9 cellular contexts compared by ENCODE assay signal in the genomic region with DNA sequence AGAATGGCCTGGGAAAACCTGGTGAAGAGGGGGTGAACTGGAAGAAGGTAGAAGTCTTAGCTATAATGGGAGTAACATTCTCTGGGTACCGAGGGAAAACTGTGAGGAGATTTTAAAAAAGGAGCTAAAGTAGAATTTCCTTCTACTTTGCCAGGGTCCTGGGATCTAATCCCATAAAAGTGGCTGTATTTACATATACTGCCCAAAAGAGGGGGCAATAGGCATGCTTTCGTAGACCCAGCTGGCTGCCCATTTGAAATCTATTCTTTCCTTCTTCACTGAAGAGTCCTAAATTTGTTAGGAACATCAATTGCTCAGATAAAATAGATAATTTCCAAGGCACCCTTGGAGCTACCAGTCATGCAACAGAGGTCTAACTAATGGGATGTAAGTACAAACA.
DNase-seq lines count a peak whose midpoint lies in the region; ATAC-seq and TF ChIP-seq lines count a peak whose summit lies in the region.
"Had no signal": no experiment of that assay in that cellular context is flagged by ENCODE, and none has a peak within 500 bp of the region (broad histone marks: within the 10 kb centered on the region; RNA-seq: fewer than 3 reads in every experiment).

No MANE protein-coding gene starts in this region.

- TF ChIP-seq CTCF in HEK293 (tag by site-specific recombination; IDR thresholded peaks at IDR 0.05) (peak; percentile 24; the same call in 1 of the 2 replicates), right lobe of liver (IDR thresholded peaks at IDR 0.05) (peak; percentile 26 to 52 (median 44)), sigmoid colon (IDR thresholded peaks at IDR 0.05) (no peak)

- H3K27me3 Mint-ChIP-seq in activated T-helper 17 cell treated with anti-CD3 and anti-CD28 coated beads, Interleukin-2, amount 50 U/mL, for 72 hours = no peaks in the 10 kb centered on the region

- peak overlapping the region; percentile 34 for H3K27ac Mint-ChIP-seq in activated T-helper 17 cell treated with anti-CD3 and anti-CD28 coated beads, Interleukin-2, amount 50 U/mL, for 72 hours
- H3K27ac Mint-ChIP-seq: T-helper 1 cell treated with Interleukin-12 subunit alpha and Interleukin-12 subunit beta and Interleukin-4 antibody, amounts not matched to agents 30 μg/mL and 1 μg/mL, for 36 hours had no signal

- no peak for ATAC-seq in activated T-helper 17 cell treated with anti-CD3 and anti-CD28 coated beads, Interleukin-2, amount 50 U/mL, for 72 hours (replicated peaks)
- peak; percentile 72 to 76 (median 74) for ATAC-seq in right lobe of liver

- H3K36me3 Mint-ChIP-seq in activated T-helper 17 cell treated with anti-CD3 and anti-CD28 coated beads, Interleukin-2, amount 50 U/mL, for 72 hours (ENCODE audit: low read depth) = peaks cover 81% of the 10 kb centered on the region

- H3K9me3 ChIP-seq in HEK293 (ENCODE audit: control insufficient read depth, insufficient read depth, low read depth, low read length) (no peaks in the 10 kb centered on the region), right lobe of liver (no peaks in the 10 kb centered on the region), sigmoid colon (no peaks in the 10 kb centered on the region)
- H3K9me3 ChIP-seq: pancreas had no signal

- DNase-seq in DMS53 (lab: John Stamatoyannopoulos, UW) (peak; percentile 60), right lobe of liver (no peak), sigmoid colon (no peak), putamen (ENCODE audit: low spot score) (no peak), ecto neural progenitor cell (ENCODE audit: low spot score) (no peak)
- DNase-seq: pancreas had no signal

- H3K27ac ChIP-seq in HEK293 (ENCODE audit: extremely low read depth, low read depth, low read length) (no peak overlapping the region), right lobe of liver (no peak overlapping the region), sigmoid colon (no peak overlapping the region)
- H3K27ac ChIP-seq: pancreas had no signal

- WGBS in right lobe of liver (ENCODE audit: insufficient coverage, low coverage, low lambda C conversion rate, missing lambda C conversion rate) = 70% methylated on average over 2 of the region's 2 CpGs
- 91 to 94% methylated on average over 2 of the region's 2 CpGs for WGBS in sigmoid colon, 2 donors

- TF ChIP-seq EP300 in sigmoid colon (IDR thresholded peaks at IDR 0.05) = no peak

- no peaks in the 10 kb centered on the region for H3K9me3 Mint-ChIP-seq in activated T-helper 17 cell treated with anti-CD3 and anti-CD28 coated beads, Interleukin-2, amount 50 U/mL, for 72 hours
- H3K9me3 Mint-ChIP-seq: T-helper 1 cell treated with Interleukin-12 subunit alpha and Interleukin-12 subunit beta and Interleukin-4 antibody, amounts not matched to agents 30 μg/mL and 1 μg/mL, for 36 hours had no signal

- H3K27me3 ChIP-seq in right lobe of liver (no peaks in the 10 kb centered on the region), sigmoid colon (no peaks in the 10 kb centered on the region)
- H3K27me3 ChIP-seq: pancreas had no signal

- peaks cover 3 to 33% of the 10 kb centered on the region in 2 experiments; a peak in 2 of 3 replicates for H3K36me3 ChIP-seq in HEK293 (ENCODE audit: control insufficient read depth in 2 of 2, insufficient read depth in 1 of 2, low read length in 2 of 2)
- peaks cover 0 to 8% (median 0%) of the 10 kb centered on the region in 4 donors for H3K36me3 ChIP-seq in right lobe of liver
- H3K36me3 ChIP-seq in sigmoid colon = peaks cover 4 to 25% (median 6%) of the 10 kb centered on the region in 4 donors

- CTCF ChIA-PET in HEK293 (lab: Yijun Ruan, JAX) = interaction anchor here (0.6 to 3.1 kb wide), 23 partner anchors 8 to 799 kb away, joined by 3 to 29 read pairs (median 4); no protein-coding TSS in a partner anchor

- no peaks in the 10 kb centered on the region for H3K4me1 ChIP-seq in HEK293 (ENCODE audit: control insufficient read depth, insufficient read depth, low read length)
- H3K4me1 ChIP-seq in right lobe of liver = no peaks in the 10 kb centered on the region
- H3K4me1 ChIP-seq in sigmoid colon = no peaks in the 10 kb centered on the region
- H3K4me1 ChIP-seq: pancreas had no signal

- POLR2A ChIA-PET in HEK293 (lab: Yijun Ruan, JAX) = no interaction called here

- TF ChIP-seq POLR2A in right lobe of liver (IDR thresholded peaks at IDR 0.05) (no peak), sigmoid colon (IDR thresholded peaks at IDR 0.05) (no peak)

- peaks cover 10% of the 10 kb centered on the region for H3K4me1 Mint-ChIP-seq in activated T-helper 17 cell treated with anti-CD3 and anti-CD28 coated beads, Interleukin-2, amount 50 U/mL, for 72 hours

- intact Hi-C loops in right lobe of liver (cut with DNase I) (no loop called here), sigmoid colon (cut with DNase I) (no loop called here)

- H3K4me3 Mint-ChIP-seq in activated T-helper 17 cell treated with anti-CD3 and anti-CD28 coated beads, Interleukin-2, amount 50 U/mL, for 72 hours = no peak overlapping the region
- H3K4me3 Mint-ChIP-seq: T-helper 1 cell treated with Interleukin-12 subunit alpha and Interleukin-12 subunit beta and Interleukin-4 antibody, amounts not matched to agents 30 μg/mL and 1 μg/mL, for 36 hours had no signal

- H3K4me3 ChIP-seq in HEK293 (ENCODE audit: low read depth, low read length) = no peak overlapping the region
- H3K4me3 ChIP-seq in right lobe of liver = no peak overlapping the region
- no peak overlapping the region for H3K4me3 ChIP-seq in sigmoid colon
- H3K4me3 ChIP-seq: pancreas had no signal

TF ChIP-seq in HEK293, 187 proteins besides CTCF, POLR2A, EP300 and RAD21:
- TF ChIP-seq ZNF121 (tag by site-specific recombination; IDR thresholded peaks at IDR 0.05) (no peak), ZNF654 (tag by site-specific recombination; IDR thresholded peaks at IDR 0.05; ENCODE audit: low read depth) (peak; percentile 70)

Comparison
In these comparisons a context has a peak if more than half of its experiments do, and no peak if none do; other contexts are left out.
1. CTCF ChIP-seq: peak in HEK293 (single experiment) and right lobe of liver (4 of 4); none in sigmoid colon (0 of 4).